In the genomic region with DNA sequence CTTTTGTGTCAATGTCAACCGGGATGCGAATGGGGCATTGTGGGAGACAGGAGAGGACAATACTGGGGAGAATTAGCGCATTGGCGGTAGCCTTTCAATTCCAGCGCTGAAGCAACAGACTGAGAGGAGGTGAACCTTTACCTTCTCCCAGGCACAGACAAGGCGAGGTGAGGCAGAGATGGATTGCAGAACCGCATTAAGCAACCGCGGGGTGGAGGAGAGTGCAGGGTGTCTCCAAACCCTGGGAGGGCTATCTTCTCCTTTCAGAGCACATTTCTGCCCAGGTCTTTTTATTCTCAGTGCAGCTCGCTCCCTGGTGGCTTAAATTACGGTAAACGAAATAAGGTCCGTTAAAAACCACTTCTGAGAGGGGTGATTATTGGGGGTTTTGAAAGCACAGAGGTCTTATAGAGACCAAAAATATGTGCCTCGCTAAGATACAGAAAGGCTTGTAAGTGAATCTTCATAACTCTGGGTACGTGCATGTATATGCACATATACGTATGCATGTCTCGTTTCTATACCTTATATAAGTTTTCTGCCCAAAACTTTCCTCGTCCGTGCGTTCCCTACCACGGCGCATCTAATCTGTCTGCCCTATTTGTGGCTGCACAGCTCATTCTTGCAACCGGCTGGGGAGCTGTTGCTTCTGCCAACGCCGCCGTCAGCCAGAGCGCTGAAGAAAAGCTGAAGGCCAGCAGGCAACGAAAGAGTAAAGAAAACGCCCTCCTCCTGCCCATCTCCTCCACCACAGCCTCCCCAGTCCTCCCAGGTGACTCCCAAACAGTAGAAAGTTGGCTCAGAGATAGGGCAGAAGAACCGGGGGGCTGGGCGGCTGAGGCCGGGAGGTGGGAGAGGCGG, we compare ENCODE assay signal across 1 cellular context.
TF ChIP-seq lines count a peak whose summit lies in the region.

No MANE protein-coding gene starts in this region.

TF ChIP-seq in H1, 55 proteins besides CTCF, POLR2A, EP300 and RAD21:
- TF ChIP-seq ZNF274 (IDR thresholded peaks at IDR 0.05; ENCODE audit: borderline replicate concordance, extremely low read depth, low read length) = no peak
- 0 out of 2 replicates have a peak, but pooled peaks have one; percentile 40 for TF ChIP-seq SUZ12 (IDR thresholded peaks at IDR 0.05; ENCODE audit: low read length)
- TF ChIP-seq ASH2L (IDR thresholded peaks at IDR 0.05; ENCODE audit: low read length) = peak; percentile 27
- TF ChIP-seq GABPA (IDR thresholded peaks at IDR 0.05; ENCODE audit: borderline replicate concordance, insufficient read depth, low read length) = no peak
- TF ChIP-seq CEBPB (IDR thresholded peaks at IDR 0.05; ENCODE audit: low read depth, low read length) = peak; percentile 30; the same call in 1 of the 2 replicates
- peak; percentile 37 for TF ChIP-seq RNF2 (IDR thresholded peaks at IDR 0.05; ENCODE audit: borderline replicate concordance, low read depth, low read length, missing control alignments, poor library complexity, severe bottlenecking)
- TF ChIP-seq SIN3A (conservative IDR thresholded peaks at IDR 0.05 in 1 of 2, IDR thresholded peaks at IDR 0.05 in 1 of 2; ENCODE audit: low read depth in 1 of 2, low read length in 2 of 2) = peak; percentile 23 to 52; a peak in 1 of 4 replicates
- peak; percentile 3 for TF ChIP-seq EZH2 (IDR thresholded peaks at IDR 0.05; ENCODE audit: low read depth, low read length, severe bottlenecking)
TF ChIP-seq in H1: peak in this region for 6.
